7 cellular contexts compared by ENCODE assay signal in genomic region chr14:23307687-23308644, GRCh38. TPM values are rescaled to one million over a fixed set of nuclear protein-coding genes. Genes with fewer than 3 reads are reported as not detected.
DNase-seq lines count a peak whose midpoint lies in the region; ATAC-seq and TF ChIP-seq lines count a peak whose summit lies in the region.
"Had no signal": no experiment of that assay in that cellular context is flagged by ENCODE, and none has a peak within 500 bp of the region (broad histone marks: within the 10 kb centered on the region; RNA-seq: fewer than 3 reads in every experiment).

No MANE protein-coding gene starts in this region.

- H3K27ac ChIP-seq in esophagus (ENCODE audit: low read depth in 2 of 2, low read length in 1 of 2), result peak overlapping the region; percentile 90 to 96
- H3K27ac ChIP-seq in smooth muscle cell (ENCODE audit: low read depth), result peak overlapping the region; percentile 77

- H3K27me3 ChIP-seq in esophagus (ENCODE audit: control insufficient read depth in 1 of 2, insufficient read depth in 2 of 2, low read length in 2 of 2) (no peaks in the 10 kb centered on the region), smooth muscle cell (ENCODE audit: low read depth) (no peaks in the 10 kb centered on the region)

- peaks cover 56% of the 10 kb centered on the region for H3K79me2 ChIP-seq in smooth muscle cell (ENCODE audit: low read depth)

- peak overlapping the region; percentile 99 for H3K4me2 ChIP-seq in smooth muscle cell

- peak overlapping the region; percentile 92 for H3K4me3 ChIP-seq in NB4 (ENCODE audit: low read depth, low read length)
- H3K4me3 ChIP-seq in esophagus (ENCODE audit: low read depth in 1 of 2, low read length in 2 of 2), result peak overlapping the region; percentile 81 to 95
- H3K4me3 ChIP-seq in smooth muscle cell, result peak overlapping the region; percentile 98

- no peak for ATAC-seq in GM18867 (IDR thresholded peaks at IDR 0.05; ENCODE audit: unreplicated experiment)

- peaks cover 46% of the 10 kb centered on the region for H4K20me1 ChIP-seq in smooth muscle cell (ENCODE audit: low read depth)

- no peak overlapping the region for H3K4me3 Mint-ChIP-seq in activated CD4-positive, alpha-beta T cell treated with anti-CD3 and anti-CD28 coated beads, Interleukin-2, amount 10 ng/mL, durations not matched to agents 7 days and 5 days

- no peaks in the 10 kb centered on the region for H3K36me3 Mint-ChIP-seq in activated CD4-positive, alpha-beta T cell treated with anti-CD3 and anti-CD28 coated beads, Interleukin-2, amount 10 ng/mL, durations not matched to agents 7 days and 5 days (ENCODE audit: low read depth)

- no peak overlapping the region for H3K27ac Mint-ChIP-seq in activated CD4-positive, alpha-beta T cell treated with anti-CD3 and anti-CD28 coated beads, Interleukin-2, amount 10 ng/mL, durations not matched to agents 7 days and 5 days

- POLR2A ChIA-PET in activated CD4-positive, alpha-beta T cell treated with anti-CD3 and anti-CD28 coated beads, Interleukin-2, amount 10 ng/mL, durations not matched to agents 7 days and 5 days (lab: Charles Lee), result interaction anchor here (0.6 to 1.4 kb wide), 3 partner anchors 8 to 14 kb away, joined by 3 to 5 read pairs (median 5); partner anchors contain the start of gene PABPN1

- no peak for DNase-seq in NB4 (ENCODE audit: low read depth)
- no peak for DNase-seq in smooth muscle cell (lab: John Stamatoyannopoulos, UW; ENCODE audit: unreplicated experiment)
- DNase-seq in activated CD4-positive, alpha-beta T cell treated with anti-CD3 and anti-CD28 coated beads, Interleukin-2, amount 10 ng/mL, durations not matched to agents 7 days and 5 days, result no peak
- no peak for DNase-seq in activated T-cell treated with anti-CD3 and anti-CD28 coated beads, Interleukin-2, amount 50 U/mL, for 1 hour
- DNase-seq: midbrain had no signal

- CTCF ChIA-PET in activated CD4-positive, alpha-beta T cell treated with anti-CD3 and anti-CD28 coated beads, Interleukin-2, amount 10 ng/mL, durations not matched to agents 7 days and 5 days (lab: Charles Lee), result interaction anchor here (0.7 to 1.3 kb wide), 5 partner anchors 10 to 105 kb away, joined by 3 to 6 read pairs (median 3); partner anchors contain the start of gene PABPN1

- H3K9ac ChIP-seq in smooth muscle cell (ENCODE audit: low read depth), result peak overlapping the region; percentile 92

- H3K9me3 ChIP-seq in esophagus (ENCODE audit: control insufficient read depth in 2 of 2, insufficient read depth in 1 of 2, low read depth in 1 of 2, low read length in 1 of 2) (no peaks in the 10 kb centered on the region), smooth muscle cell (replicated peaks; ENCODE audit: low read depth) (no peaks in the 10 kb centered on the region)

- no peak for TF ChIP-seq POLR2A in NB4 (IDR thresholded peaks at IDR 0.05; ENCODE audit: extremely low read depth, insufficient read length)

- 80 to 81% methylated on average over 22 of the region's 22 CpGs for WGBS in esophagus, 2 donors
- WGBS in smooth muscle cell (ENCODE audit: low lambda C conversion rate), result 93% methylated on average over 22 of the region's 22 CpGs

- H3K36me3 ChIP-seq in esophagus (ENCODE audit: control insufficient read depth in 2 of 2, insufficient read depth in 2 of 2, low read length in 1 of 2), result peaks cover 0 to 4% of the 10 kb centered on the region in 2 donors
- no peaks in the 10 kb centered on the region for H3K36me3 ChIP-seq in smooth muscle cell (ENCODE audit: low read depth)

- peaks cover 20% of the 10 kb centered on the region for H3K4me1 Mint-ChIP-seq in activated CD4-positive, alpha-beta T cell treated with anti-CD3 and anti-CD28 coated beads, Interleukin-2, amount 10 ng/mL, durations not matched to agents 7 days and 5 days

- peaks cover 18% of the 10 kb centered on the region for H3K27me3 Mint-ChIP-seq in activated CD4-positive, alpha-beta T cell treated with anti-CD3 and anti-CD28 coated beads, Interleukin-2, amount 10 ng/mL, durations not matched to agents 7 days and 5 days

- H3F3A ChIP-seq in smooth muscle cell (ENCODE audit: low read depth), result peaks cover 6% of the 10 kb centered on the region

- H3K4me1 ChIP-seq in esophagus (ENCODE audit: control insufficient read depth in 2 of 2, insufficient read depth in 2 of 2, low read length in 1 of 2), result peaks cover 15 to 16% of the 10 kb centered on the region in 2 donors
- peaks cover 18% of the 10 kb centered on the region for H3K4me1 ChIP-seq in smooth muscle cell (ENCODE audit: low read depth)

- H3K9me3 Mint-ChIP-seq in activated CD4-positive, alpha-beta T cell treated with anti-CD3 and anti-CD28 coated beads, Interleukin-2, amount 10 ng/mL, durations not matched to agents 7 days and 5 days, result no peaks in the 10 kb centered on the region

- no peak overlapping the region for H2AFZ ChIP-seq in smooth muscle cell (ENCODE audit: low read depth)

- TF ChIP-seq CTCF in NB4 (IDR thresholded peaks at IDR 0.05; ENCODE audit: low read depth, low read length), result no peak
- TF ChIP-seq CTCF in smooth muscle cell (IDR thresholded peaks at IDR 0.05; ENCODE audit: borderline replicate concordance, insufficient read depth, poor library complexity, severe bottlenecking), result no peak

RNA-seq across cellular contexts. Expression of gene BCL2L2, which starts 1.3 kb away (rescaled TPM):
- polyA plus RNA-seq in esophagus (10 to 100 TPM; 28.0 to 35.0 TPM), smooth muscle cell (1.6 and 2.0 TPM in 2 replicates)
- total RNA-seq in smooth muscle cell, result 11.7 and 13.2 TPM in 2 replicates
- 1 to 10 TPM; 1.7 to 3.2 TPM for total RNA-seq in activated CD4-positive, alpha-beta T cell treated with anti-CD3 and anti-CD28 coated beads, Interleukin-2, amount 10 ng/mL, durations not matched to agents 7 days and 5 days

RNA-seq across cellular contexts. Expression of gene PPP1R3E, which starts 5.3 kb away (rescaled TPM):
- polyA plus RNA-seq in esophagus, result 10 to 100 TPM in 1 of 2 donors, 1 to 10 TPM in 1; 5.2 to 12.7 TPM
- total RNA-seq in smooth muscle cell, result 1.7 and 2.0 TPM in 2 replicates
- polyA plus RNA-seq in smooth muscle cell, result 0.71 and 1.5 TPM in 2 replicates
- 10 to 100 TPM; 38.6 to 49.2 TPM for total RNA-seq in activated CD4-positive, alpha-beta T cell treated with anti-CD3 and anti-CD28 coated beads, Interleukin-2, amount 10 ng/mL, durations not matched to agents 7 days and 5 days

RNA-seq across cellular contexts. Expression of gene PABPN1, which starts 13.3 kb away (rescaled TPM):
- 100 to 1,000 TPM; 105 to 154 TPM for polyA plus RNA-seq in esophagus
- 48.3 and 52.3 TPM in 2 replicates for total RNA-seq in smooth muscle cell
- 139 and 156 TPM in 2 replicates for polyA plus RNA-seq in smooth muscle cell
- total RNA-seq in activated CD4-positive, alpha-beta T cell treated with anti-CD3 and anti-CD28 coated beads, Interleukin-2, amount 10 ng/mL, durations not matched to agents 7 days and 5 days, result 100 to 1,000 TPM; 203 to 208 TPM

RNA-seq across cellular contexts. Expression of gene HOMEZ, which starts 22.0 kb away (rescaled TPM):
- polyA plus RNA-seq in esophagus (10 to 100 TPM in 1 of 2 donors, 1 to 10 TPM in 1; 8.0 to 16.1 TPM), smooth muscle cell (4.9 and 5.1 TPM in 2 replicates)
- total RNA-seq in smooth muscle cell, result 5.0 and 5.4 TPM in 2 replicates
- total RNA-seq in activated CD4-positive, alpha-beta T cell treated with anti-CD3 and anti-CD28 coated beads, Interleukin-2, amount 10 ng/mL, durations not matched to agents 7 days and 5 days, result 10 to 100 TPM; 11.4 TPM

RNA-seq across cellular contexts. Expression of gene SLC22A17, which starts 44.7 kb away (rescaled TPM):
- polyA plus RNA-seq in esophagus (1 to 10 TPM; 4.7 to 8.3 TPM), smooth muscle cell (127 and 134 TPM in 2 replicates)
- total RNA-seq in smooth muscle cell, result 70.3 and 81.0 TPM in 2 replicates
- total RNA-seq in activated CD4-positive, alpha-beta T cell treated with anti-CD3 and anti-CD28 coated beads, Interleukin-2, amount 10 ng/mL, durations not matched to agents 7 days and 5 days, result 1 to 10 TPM; 3.0 to 3.4 TPM

Comparison
In these comparisons a context has a peak if more than half of its experiments do, and no peak if none do; other contexts are left out.
1. RNA of gene PPP1R3E, which starts 5.3 kb away (total RNA-seq): 38.6 to 49.2 TPM in activated CD4-positive, alpha-beta T cell treated with anti-CD3 and anti-CD28 coated beads, Interleukin-2, amount 10 ng/mL, durations not matched to agents 7 days and 5 days; 1.7 to 2.0 TPM in smooth muscle cell; every median in the first group is over 10 times any median in the second.
2. Peak in every context shown above with its lines, with median percentiles within 50 percentile points of each other: H3K4me3 ChIP-seq.